22 cellular contexts compared by ENCODE assay signal in genomic region chr14:101578489-101578888, GRCh38. TPM values are rescaled to one million over a fixed set of nuclear protein-coding genes. Genes with fewer than 3 reads are reported as not detected.
DNase-seq lines count a peak whose midpoint lies in the region; ATAC-seq and TF ChIP-seq lines count a peak whose summit lies in the region.
"Had no signal": no experiment of that assay in that cellular context is flagged by ENCODE, and none has a peak within 500 bp of the region (broad histone marks: within the 10 kb centered on the region; RNA-seq: fewer than 3 reads in every experiment).

No MANE protein-coding gene starts in this region.

- H3K4me1 ChIP-seq in mesendoderm (ENCODE audit: control insufficient read depth, low read depth, low read length) (no peaks in the 10 kb centered on the region), trophoblast cell (ENCODE audit: control insufficient read depth in 1 of 2, insufficient read depth in 2 of 2, low read length in 2 of 2) (no peaks in the 10 kb centered on the region)

- H3K36me3 ChIP-seq in mesendoderm (ENCODE audit: control insufficient read depth, insufficient read depth, low read length) (no peaks in the 10 kb centered on the region), trophoblast cell (ENCODE audit: control insufficient read depth in 1 of 2, insufficient read depth in 2 of 2, low read length in 2 of 2) (no peaks in the 10 kb centered on the region)
- H3K36me3 ChIP-seq: BLaER1 had no signal

- H3K4me3 ChIP-seq in mesendoderm (ENCODE audit: low read length) (no peak overlapping the region), trophoblast cell (ENCODE audit: low read depth, low read length) (no peak overlapping the region)
- H3K4me3 ChIP-seq: BLaER1 had no signal

- H2BK120ac ChIP-seq in mesendoderm (ENCODE audit: low read depth, low read length) (no peak overlapping the region), trophoblast cell (ENCODE audit: insufficient read depth, low read length, poor library complexity) (no peak overlapping the region)

- H3K79me2 ChIP-seq in mesendoderm (ENCODE audit: control insufficient read depth, insufficient read depth, low read length) (no peaks in the 10 kb centered on the region), trophoblast cell (ENCODE audit: control insufficient read depth, insufficient read depth, low read length, poor library complexity) (no peaks in the 10 kb centered on the region)

- H3K4ac ChIP-seq in mesendoderm (ENCODE audit: low read depth, low read length) (no peak overlapping the region), trophoblast cell (ENCODE audit: low read depth, low read length) (no peak overlapping the region)

- H2AK5ac ChIP-seq in mesendoderm (ENCODE audit: low read length) (no peak overlapping the region), trophoblast cell (ENCODE audit: low read length) (no peak overlapping the region)

- peak; percentile 23 for DNase-seq in natural killer cell treated with Interleukin-12 subunit alpha and Interleukin-12 subunit beta and Interleukin-15 and Interleukin-18, amount 100 ng/mL, for 72 hours (ENCODE audit: low spot score)
- DNase-seq in natural killer cell (no peak), mesendoderm (no peak), trophoblast cell (no peak), NCI-H146 (lab: John Stamatoyannopoulos, UW) (no peak)
- DNase-seq: 8988T; CD4-positive, alpha-beta memory T cell; DMS153; DMS79 treated with DMSO at 0.1 percent for 48 hours; GF-D8; GOT3; H7; HFFc6 had no signal

- no peaks in the 10 kb centered on the region for H3K27me3 ChIP-seq in mesendoderm (ENCODE audit: insufficient read depth, low read length, poor library complexity)
- peaks cover 2% of the 10 kb centered on the region for H3K27me3 ChIP-seq in trophoblast cell (ENCODE audit: insufficient read depth, low read length)
- H3K27me3 ChIP-seq: BLaER1 had no signal

- H3K27ac Mint-ChIP-seq in natural killer cell treated with Interleukin-12 subunit alpha and Interleukin-12 subunit beta and Interleukin-15 and Interleukin-18, amount 100 ng/mL, for 72 hours, result no peak overlapping the region
- no peak overlapping the region for H3K27ac Mint-ChIP-seq in natural killer cell
- H3K27ac Mint-ChIP-seq: CD14-positive monocyte; CD4-positive, alpha-beta memory T cell; HFFc6 had no signal

- no CpG with 5 or more reads among the region's 8 CpGs for WGBS in mesendoderm (ENCODE audit: extremely low coverage, insufficient coverage, low lambda C conversion rate)
- no CpG with 5 or more reads among the region's 8 CpGs for WGBS in trophoblast cell (ENCODE audit: extremely low coverage, insufficient coverage, insufficient read length)

- H3K4me2 ChIP-seq in mesendoderm (ENCODE audit: low read length) (no peak overlapping the region), trophoblast cell (ENCODE audit: low read length) (no peak overlapping the region)
- H3K4me2 ChIP-seq: BLaER1 had no signal

- peaks cover 2% of the 10 kb centered on the region for H3K9me3 ChIP-seq in trophoblast cell (ENCODE audit: insufficient read depth, low read depth, low read length)
- H3K9me3 ChIP-seq: BLaER1 had no signal

- H2BK15ac ChIP-seq in mesendoderm (replicated peaks; ENCODE audit: low read depth), result no peak overlapping the region

- intact Hi-C loops in natural killer cell (cut with micrococcal nuclease), result no loop called here

- H3K56ac ChIP-seq in mesendoderm (ENCODE audit: low read length), result no peak overlapping the region

- H2BK12ac ChIP-seq in trophoblast cell (ENCODE audit: low read length), result no peak overlapping the region

- no peak overlapping the region for H3K27ac ChIP-seq in mesendoderm (ENCODE audit: low read depth, low read length)
- no peak overlapping the region for H3K27ac ChIP-seq in trophoblast cell (ENCODE audit: low read depth, low read length)
- H3K27ac ChIP-seq: BLaER1, HL-60 had no signal

- H3K14ac ChIP-seq in trophoblast cell (ENCODE audit: low read length), result no peak overlapping the region

- H3K4me3 Mint-ChIP-seq in natural killer cell treated with Interleukin-12 subunit alpha and Interleukin-12 subunit beta and Interleukin-15 and Interleukin-18, amount 100 ng/mL, for 72 hours, result no peak overlapping the region
- no peak overlapping the region for H3K4me3 Mint-ChIP-seq in natural killer cell
- H3K4me3 Mint-ChIP-seq: CD14-positive monocyte; CD4-positive, alpha-beta memory T cell; HFFc6 had no signal

- H2BK5ac ChIP-seq in mesendoderm (ENCODE audit: low read length) (no peak overlapping the region), trophoblast cell (ENCODE audit: low read depth, low read length, poor library complexity) (no peak overlapping the region)

- no peak overlapping the region for H4K12ac ChIP-seq in trophoblast cell (ENCODE audit: low read depth, low read length)

- peaks cover 6 to 20% of the 10 kb centered on the region in 2 donors for H3K27me3 Mint-ChIP-seq in natural killer cell treated with Interleukin-12 subunit alpha and Interleukin-12 subunit beta and Interleukin-15 and Interleukin-18, amount 100 ng/mL, for 72 hours
- peaks cover 10 to 14% of the 10 kb centered on the region in 2 donors for H3K27me3 Mint-ChIP-seq in natural killer cell (ENCODE audit: low read depth in 2 of 2)

- H3K79me1 ChIP-seq in mesendoderm (ENCODE audit: low read length) (no peaks in the 10 kb centered on the region), trophoblast cell (ENCODE audit: low read length) (no peaks in the 10 kb centered on the region)

- ATAC-seq in natural killer cell treated with Interleukin-12 subunit alpha and Interleukin-12 subunit beta and Interleukin-15 and Interleukin-18, amount 100 ng/mL, for 72 hours, result no peak
- ATAC-seq in natural killer cell (no peak), SK-N-SH treated with all-trans-retinoic acid at 6 μM for 48 hours (no peak), GM21576 (IDR thresholded peaks at IDR 0.05; ENCODE audit: unreplicated experiment) (no peak)
- ATAC-seq: HCT116 had no signal

- H4K91ac ChIP-seq in trophoblast cell (ENCODE audit: low read depth, low read length), result no peak overlapping the region

- H3K23ac ChIP-seq in mesendoderm (ENCODE audit: low read length) (peak overlapping the region; percentile 24), trophoblast cell (ENCODE audit: low read length) (no peak overlapping the region)

- H3K18ac ChIP-seq in mesendoderm (ENCODE audit: low read length), result no peak overlapping the region
- H3K18ac ChIP-seq in trophoblast cell (ENCODE audit: low read length), result no peak overlapping the region

- H4K8ac ChIP-seq in mesendoderm (ENCODE audit: low read depth, low read length) (no peak overlapping the region), trophoblast cell (ENCODE audit: low read depth, low read length) (no peak overlapping the region)

- H3K9ac ChIP-seq in mesendoderm (ENCODE audit: low read length), result no peak overlapping the region
- H3K9ac ChIP-seq in trophoblast cell (ENCODE audit: low read length), result peak overlapping the region; percentile 11
- H3K9ac ChIP-seq: BLaER1 had no signal

- no peaks in the 10 kb centered on the region for H3K4me1 Mint-ChIP-seq in natural killer cell treated with Interleukin-12 subunit alpha and Interleukin-12 subunit beta and Interleukin-15 and Interleukin-18, amount 100 ng/mL, for 72 hours (ENCODE audit: low read depth in 2 of 2)
- H3K4me1 Mint-ChIP-seq in natural killer cell, result no peaks in the 10 kb centered on the region
- H3K4me1 Mint-ChIP-seq: CD14-positive monocyte; CD4-positive, alpha-beta memory T cell had no signal

- H3K36me3 Mint-ChIP-seq in natural killer cell treated with Interleukin-12 subunit alpha and Interleukin-12 subunit beta and Interleukin-15 and Interleukin-18, amount 100 ng/mL, for 72 hours, result no peaks in the 10 kb centered on the region
- no peaks in the 10 kb centered on the region for H3K36me3 Mint-ChIP-seq in natural killer cell
- H3K36me3 Mint-ChIP-seq: CD14-positive monocyte; CD4-positive, alpha-beta memory T cell had no signal

- no peaks in the 10 kb centered on the region for H3K9me3 Mint-ChIP-seq in natural killer cell treated with Interleukin-12 subunit alpha and Interleukin-12 subunit beta and Interleukin-15 and Interleukin-18, amount 100 ng/mL, for 72 hours
- H3K9me3 Mint-ChIP-seq in natural killer cell, result no peaks in the 10 kb centered on the region
- H3K9me3 Mint-ChIP-seq: CD14-positive monocyte, HFFc6 had no signal

- no peak overlapping the region for H4K5ac ChIP-seq in mesendoderm (ENCODE audit: low read length)

- H2AFZ ChIP-seq in trophoblast cell (ENCODE audit: insufficient read depth, low read length, poor library complexity), result no peak overlapping the region

- no peak for TF ChIP-seq CTCF in natural killer cell (IDR thresholded peaks at IDR 0.05)

TF ChIP-seq in SK-N-SH treated with all-trans-retinoic acid at 6 μM for 48 hours, 23 proteins besides CTCF, POLR2A, EP300 and RAD21 (continues in another document):
- TF ChIP-seq BACH2 (CRISPR knock-in tag; IDR thresholded peaks at IDR 0.05; ENCODE audit: borderline replicate concordance) (no peak), CSDC2 (CRISPR knock-in tag; IDR thresholded peaks at IDR 0.05) (no peak), ZFP3 (CRISPR knock-in tag; IDR thresholded peaks at IDR 0.05) (no peak), ISL1 (CRISPR knock-in tag; IDR thresholded peaks at IDR 0.05) (no peak), ZFP30 (CRISPR knock-in tag; IDR thresholded peaks at IDR 0.05) (no peak), ARNTL (CRISPR knock-in tag; IDR thresholded peaks at IDR 0.05; ENCODE audit: borderline replicate concordance, low read depth) (no peak), PATZ1 (CRISPR knock-in tag; IDR thresholded peaks at IDR 0.05; ENCODE audit: borderline replicate concordance) (no peak), ZNF565 (CRISPR knock-in tag; conservative IDR thresholded peaks at IDR 0.05; ENCODE audit: low read depth) (no peak), OSR1 (CRISPR knock-in tag; IDR thresholded peaks at IDR 0.05) (no peak)

RNA-seq across cellular contexts. Expression of gene DIO3, which starts 17.2 kb away (rescaled TPM):
- total RNA-seq in natural killer cell treated with Interleukin-12 subunit alpha and Interleukin-12 subunit beta and Interleukin-15 and Interleukin-18, amount 100 ng/mL, for 72 hours, result not detected
- not detected for total RNA-seq in natural killer cell
- polyA plus RNA-seq in mesendoderm (2013, experiment 1 of 2), result 1.6 TPM
- polyA plus RNA-seq in mesendoderm (2013, experiment 2 of 2), result 1.6 TPM
- 106 and 119 TPM in 2 replicates for polyA plus RNA-seq in trophoblast cell (2013)
- total RNA-seq: A673; CD4-positive, alpha-beta memory T cell; HFFc6; HT1080 had no signal
- polyA plus RNA-seq: AG04450; CD14-positive monocyte; CD4-positive, alpha-beta memory T cell had no signal
